Comparison of ENCODE assay signal across 8 cellular contexts in the genomic region with DNA sequence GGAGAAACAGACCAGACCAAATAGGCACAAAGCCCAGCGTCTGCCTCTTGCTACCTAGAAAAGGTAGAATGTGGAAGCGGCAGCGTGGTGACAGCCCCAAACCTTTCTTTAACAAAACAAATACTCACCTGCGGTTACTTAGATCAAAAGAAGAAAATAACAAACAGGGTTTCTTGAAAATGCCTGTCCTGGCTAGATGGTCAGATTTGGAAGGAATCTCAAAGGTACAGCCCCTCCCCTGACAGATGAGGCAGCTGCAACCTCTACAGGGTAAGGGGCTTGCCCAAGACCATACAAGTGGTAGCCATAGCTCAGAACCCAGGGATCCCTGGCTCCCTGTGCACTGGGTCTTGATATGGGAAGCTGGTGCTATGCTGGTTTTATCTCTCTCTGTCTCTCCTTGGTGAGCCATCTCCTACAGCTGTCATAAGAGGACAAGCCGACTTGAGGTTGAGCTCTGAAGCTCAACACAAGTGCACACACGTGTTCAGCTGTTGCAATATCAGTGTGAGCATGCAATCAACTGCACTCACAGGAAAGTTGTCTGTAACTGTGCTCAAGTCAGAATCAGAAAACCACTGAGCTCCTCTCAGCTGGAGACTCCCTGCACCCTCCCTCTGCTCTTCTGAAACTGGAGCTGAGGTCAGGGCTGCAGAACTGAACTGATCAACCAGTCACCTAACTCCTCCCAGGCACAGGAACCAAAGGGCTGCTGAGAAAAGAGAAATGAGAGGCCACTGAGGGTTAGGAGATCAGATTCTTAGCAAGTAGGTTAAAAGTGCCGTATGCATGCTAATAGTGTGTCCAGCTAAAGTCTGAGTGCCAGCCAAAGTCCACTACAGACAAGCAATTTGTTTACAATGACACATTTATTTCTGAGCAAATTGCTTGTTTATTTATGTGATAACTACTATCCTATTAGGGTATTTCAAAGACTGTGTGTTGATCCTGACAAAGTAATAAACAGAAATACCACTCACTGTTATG. TPM values are rescaled to one million over a fixed set of nuclear protein-coding genes. Genes with fewer than 3 reads are reported as not detected.
DNase-seq lines count a peak whose midpoint lies in the region; ATAC-seq and TF ChIP-seq lines count a peak whose summit lies in the region.

No MANE protein-coding gene starts in this region.

- no peaks in the 10 kb centered on the region for H3K27me3 Mint-ChIP-seq in activated naive CD8-positive, alpha-beta T cell treated with anti-CD3 and anti-CD28 coated beads for 36 hours

- no peaks in the 10 kb centered on the region for H3F3A ChIP-seq in Loucy (ENCODE audit: low read depth)

- H3K9me3 ChIP-seq in Loucy (ENCODE audit: insufficient read depth, low read depth, low read length), result no peaks in the 10 kb centered on the region
- no peaks in the 10 kb centered on the region for H3K9me3 ChIP-seq in parathyroid adenoma (ENCODE audit: control insufficient read depth, low read length)

- H3K79me2 ChIP-seq in Loucy (ENCODE audit: insufficient read depth, low read length) (no peaks in the 10 kb centered on the region), parathyroid adenoma (peaks cover 3% of the 10 kb centered on the region)

- H3K9ac ChIP-seq in Loucy (ENCODE audit: low read depth, low read length, poor library complexity, severe bottlenecking) (no peak overlapping the region), parathyroid adenoma (no peak overlapping the region)

- peaks cover 12% of the 10 kb centered on the region for H3K27me3 ChIP-seq in Loucy (ENCODE audit: insufficient read depth, low read length, poor library complexity, severe bottlenecking)
- no peaks in the 10 kb centered on the region for H3K27me3 ChIP-seq in parathyroid adenoma (ENCODE audit: control insufficient read depth, insufficient read depth, low read length)

- peak; percentile 77 for DNase-seq in activated naive CD8-positive, alpha-beta T cell treated with anti-CD3 and anti-CD28 coated beads for 36 hours
- no peak for DNase-seq in effector CD4-positive, alpha-beta T cell
- DNase-seq in NCI-H345 (lab: John Stamatoyannopoulos, UW), result no peak
- DNase-seq in DMS114 treated with DMSO at 0.1 percent for 48 hours (lab: John Stamatoyannopoulos, UW; ENCODE audit: unreplicated experiment), result no peak

- H3K9me2 ChIP-seq in Loucy (replicated peaks; ENCODE audit: low read depth, low read length), result no peaks in the 10 kb centered on the region

- peak overlapping the region; percentile 16; the same call in 1 of the 2 replicates for H2AFZ ChIP-seq in Loucy (ENCODE audit: low read length)
- H2AFZ ChIP-seq in parathyroid adenoma, result peak overlapping the region; percentile 2

- ATAC-seq in GM18519 (IDR thresholded peaks at IDR 0.05; ENCODE audit: low FRiP score, unreplicated experiment), result peak; percentile 74
- ATAC-seq in GM21825 (IDR thresholded peaks at IDR 0.05; ENCODE audit: unreplicated experiment), result peak; percentile 92

- H3K9me3 Mint-ChIP-seq in activated naive CD8-positive, alpha-beta T cell treated with anti-CD3 and anti-CD28 coated beads for 36 hours, result no peaks in the 10 kb centered on the region

- H3K4me2 ChIP-seq in Loucy (ENCODE audit: low read depth, low read length, poor library complexity, severe bottlenecking), result no peak overlapping the region
- no peak overlapping the region for H3K4me2 ChIP-seq in parathyroid adenoma (ENCODE audit: low read length)

- H3K36me3 ChIP-seq in Loucy (ENCODE audit: insufficient read depth, low read length) (no peaks in the 10 kb centered on the region), parathyroid adenoma (ENCODE audit: control insufficient read depth, insufficient read depth, low read length) (no peaks in the 10 kb centered on the region)

- TF ChIP-seq CTCF in Loucy (conservative IDR thresholded peaks at IDR 0.05; ENCODE audit: low read length) (no peak), parathyroid adenoma (IDR thresholded peaks at IDR 0.05) (no peak)

- no peak overlapping the region for H3K27ac ChIP-seq in parathyroid adenoma

- no peaks in the 10 kb centered on the region for H3K36me3 Mint-ChIP-seq in activated naive CD8-positive, alpha-beta T cell treated with anti-CD3 and anti-CD28 coated beads for 36 hours

- peak overlapping the region; percentile 65 for H3K4me3 Mint-ChIP-seq in activated naive CD8-positive, alpha-beta T cell treated with anti-CD3 and anti-CD28 coated beads for 36 hours

- no peaks in the 10 kb centered on the region for H4K20me1 ChIP-seq in Loucy (ENCODE audit: insufficient read depth, low read length, poor library complexity, severe bottlenecking)

- H3K4me1 Mint-ChIP-seq in activated naive CD8-positive, alpha-beta T cell treated with anti-CD3 and anti-CD28 coated beads for 36 hours, result peaks cover 51% of the 10 kb centered on the region

- peak overlapping the region; percentile 86 for H3K27ac Mint-ChIP-seq in activated naive CD8-positive, alpha-beta T cell treated with anti-CD3 and anti-CD28 coated beads for 36 hours

- H3K4me3 ChIP-seq in Loucy (ENCODE audit: low read length, poor library complexity, severe bottlenecking), result no peak overlapping the region
- no peak overlapping the region for H3K4me3 ChIP-seq in parathyroid adenoma (ENCODE audit: low read depth, low read length)

- no peaks in the 10 kb centered on the region for H3K4me1 ChIP-seq in Loucy (ENCODE audit: insufficient read depth, low read length, poor library complexity, severe bottlenecking)
- H3K4me1 ChIP-seq in parathyroid adenoma, result peaks cover 25% of the 10 kb centered on the region

RNA-seq across cellular contexts. Expression of a gene that starts 6.1 kb away (rescaled TPM):
- 10 to 100 TPM; 30.4 to 34.7 TPM for total RNA-seq in activated naive CD8-positive, alpha-beta T cell treated with anti-CD3 and anti-CD28 coated beads for 36 hours

RNA-seq across cellular contexts. Expression of a gene that starts 18.8 kb away (rescaled TPM):
- total RNA-seq in activated naive CD8-positive, alpha-beta T cell treated with anti-CD3 and anti-CD28 coated beads for 36 hours, result 100 to 1,000 TPM; 262 to 268 TPM
